ENCODE assay signal across 9 cellular contexts in the genomic region with DNA sequence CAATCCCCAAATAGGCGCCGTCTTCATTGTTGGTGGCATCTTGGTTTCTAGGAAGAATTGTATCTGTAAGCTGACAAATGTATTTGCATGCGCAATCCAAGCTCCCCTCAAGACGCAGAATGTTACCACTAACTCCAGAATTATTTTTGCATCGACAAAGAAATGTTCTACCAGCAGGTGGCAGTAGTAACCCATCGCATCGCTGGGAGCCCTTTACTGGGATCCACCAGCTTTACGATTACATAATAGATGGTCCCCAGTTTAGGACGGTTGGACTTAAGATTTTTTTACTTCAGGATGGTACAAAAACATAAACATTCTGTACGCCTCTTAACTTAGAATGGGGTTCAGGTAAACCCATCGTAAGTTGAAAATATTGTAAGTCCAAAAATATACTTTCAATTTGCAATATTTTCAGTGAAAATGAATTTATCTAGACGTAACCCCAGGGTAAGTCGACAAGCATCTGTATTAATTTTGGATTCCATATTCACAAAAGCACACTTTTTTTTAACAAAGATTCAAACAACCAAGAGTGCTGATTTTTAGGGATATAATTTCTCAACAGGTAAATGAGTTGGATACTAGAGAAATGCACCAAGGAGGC.
DNase-seq lines count a peak whose midpoint lies in the region; ATAC-seq and TF ChIP-seq lines count a peak whose summit lies in the region.
"Had no signal": no experiment of that assay in that cellular context is flagged by ENCODE, and none has a peak within 500 bp of the region (broad histone marks: within the 10 kb centered on the region; RNA-seq: fewer than 3 reads in every experiment).

No MANE protein-coding gene starts in this region.

- POLR2A ChIA-PET in CD8-positive, alpha-beta T cell (lab: Charles Lee) = no interaction called here

- no peak overlapping the region for H3K27ac Mint-ChIP-seq in CD8-positive, alpha-beta T cell

- CTCF ChIA-PET in CD8-positive, alpha-beta T cell (lab: Charles Lee) = interaction anchor here (0.6 to 1.1 kb wide), 6 partner anchors 8 to 1884 kb away, joined by 3 read pairs; no protein-coding TSS in a partner anchor

- no peak overlapping the region for H3K27ac ChIP-seq in CD8-positive, alpha-beta T cell (ENCODE audit: low read depth, low read length)
- H3K27ac ChIP-seq in substantia nigra (ENCODE audit: low read depth, low read length, poor library complexity, severe bottlenecking) = no peak overlapping the region

- no peaks in the 10 kb centered on the region for H3K9me3 Mint-ChIP-seq in CD8-positive, alpha-beta T cell

- intact Hi-C loops in CD8-positive, alpha-beta T cell (cut with DNase I, micrococcal nuclease) = no loop called here

- no peaks in the 10 kb centered on the region for H3K4me1 ChIP-seq in CD8-positive, alpha-beta T cell (ENCODE audit: insufficient read depth, low read length)

- no peaks in the 10 kb centered on the region for H3K9me3 ChIP-seq in CD8-positive, alpha-beta T cell (ENCODE audit: low read length)

- H3K4me3 ChIP-seq in CD8-positive, alpha-beta T cell (ENCODE audit: low read depth, low read length) = no peak overlapping the region

- peak in 6 of 7 experiments; percentile 18 to 53 (median 35) for DNase-seq in CD8-positive, alpha-beta T cell
- peak; percentile 43 to 75 (median 68) for DNase-seq in NCI-H1417 (lab: John Stamatoyannopoulos, UW)
- DNase-seq in T1000 (lab: John Stamatoyannopoulos, UW) = peak; percentile 24
- DNase-seq in ecto neural progenitor cell (ENCODE audit: low spot score) = peak; percentile 69
- DNase-seq in medulla oblongata (ENCODE audit: extremely low spot score) = peak; percentile 79
- peak in 29 of 49 donors; percentile 3 to 50 (median 20) for DNase-seq in substantia nigra (lab: John Stamatoyannopoulos, UW)

- peaks cover 8% of the 10 kb centered on the region for H3K4me1 Mint-ChIP-seq in CD8-positive, alpha-beta T cell (ENCODE audit: low read depth)
- H3K4me1 Mint-ChIP-seq: IgD-negative memory B cell had no signal

- H3K36me3 ChIP-seq in CD8-positive, alpha-beta T cell (ENCODE audit: insufficient read depth, low read length) = no peaks in the 10 kb centered on the region

- no peak overlapping the region for H3K4me3 Mint-ChIP-seq in CD8-positive, alpha-beta T cell
- H3K4me3 Mint-ChIP-seq: IgD-negative memory B cell had no signal

- H3K36me3 Mint-ChIP-seq in CD8-positive, alpha-beta T cell = no peaks in the 10 kb centered on the region

- H3K27me3 ChIP-seq in CD8-positive, alpha-beta T cell (ENCODE audit: insufficient read depth, low read length) = no peaks in the 10 kb centered on the region

- peak; percentile 75 for TF ChIP-seq CTCF in CD8-positive, alpha-beta T cell (IDR thresholded peaks at IDR 0.05)

- peak; percentile 34 for ATAC-seq in CD8-positive, alpha-beta T cell
- ATAC-seq in GM19351 (IDR thresholded peaks at IDR 0.05; ENCODE audit: unreplicated experiment) = peak; percentile 67
- no peak for ATAC-seq in HG03571 (IDR thresholded peaks at IDR 0.05; ENCODE audit: unreplicated experiment)

- H3K27me3 Mint-ChIP-seq in CD8-positive, alpha-beta T cell (ENCODE audit: low read depth) = peaks cover 10% of the 10 kb centered on the region

Comparison
In these comparisons a context has a peak if more than half of its experiments do, and no peak if none do; other contexts are left out.
1. DNase-seq: peak in every context shown above with its lines; median percentile 79 in medulla oblongata; 69 in ecto neural progenitor cell; 68 in NCI-H1417; 35 in CD8-positive, alpha-beta T cell; 24 in T1000; 20 in substantia nigra.